ENCODE assay signal across 8 cellular contexts in genomic region chr9:136095028-136095494, GRCh38. TPM values are rescaled to one million over a fixed set of nuclear protein-coding genes. Genes with fewer than 3 reads are reported as not detected.
DNase-seq lines count a peak whose midpoint lies in the region; ATAC-seq and TF ChIP-seq lines count a peak whose summit lies in the region.

Gene NACC2 (minus strand): TSS chr9:136095289. CDS start chr9:136050521, 44,768 bp downstream.

- H2BK5ac ChIP-seq in H9 (ENCODE audit: insufficient read length, low read length), result no peak within 1 kb of the TSS

- peak; percentile 44 for ATAC-seq in T-helper 17 cell
- peak; percentile 39 for ATAC-seq in effector memory CD8-positive, alpha-beta T cell (replicated peaks)
- ATAC-seq in memory B cell (ENCODE audit: low read depth), result no peak

- no peaks in the 10 kb centered on the region; the same call in 1 of the 2 replicates for H3K79me2 ChIP-seq in H9 (ENCODE audit: insufficient read depth, low read length)

- H3K27me3 ChIP-seq in AG04450 (ENCODE audit: control insufficient read depth, insufficient read depth, low read length) (no peaks in the 10 kb centered on the region), H9 (ENCODE audit: insufficient read depth, low read length) (peaks cover 3% of the 10 kb centered on the region; the same call in 1 of the 2 replicates)

- H3K4me1 ChIP-seq in H9 (ENCODE audit: insufficient read depth, low read length), result no peaks in the 10 kb centered on the region

- peaks cover 6% of the 10 kb centered on the region for H4K20me1 ChIP-seq in H9 (ENCODE audit: control insufficient read depth, insufficient read depth, insufficient read length)

- peak within 1 kb of the TSS; percentile 73 for H3K4me3 ChIP-seq in AG04450 (ENCODE audit: low read depth, low read length)

- no peaks in the 10 kb centered on the region; the same call in 1 of the 2 replicates for H3K9me3 ChIP-seq in AG04450 (ENCODE audit: control insufficient read depth, insufficient read depth, low read length)
- no peaks in the 10 kb centered on the region for H3K9me3 ChIP-seq in H9 (ENCODE audit: control insufficient read depth, low read depth, low read length)
- H3K9me3 ChIP-seq in T-helper 17 cell (ENCODE audit: control insufficient read depth, low read length, poor library complexity, severe bottlenecking), result no peaks in the 10 kb centered on the region

- DNase-seq in AG04450 (ENCODE audit: low read depth, low spot score) (no peak), H9 (no peak), T-helper 17 cell (peak in 1 of 3 donors; percentile 33), memory B cell (ENCODE audit: low spot score in 2 of 2) (no peak), NCI-H2171 (lab: John Stamatoyannopoulos, UW) (no peak), globus pallidus (ENCODE audit: low spot score) (no peak)
- DNase-seq in effector memory CD8-positive, alpha-beta T cell, result no peak

- H3K14ac ChIP-seq in H9 (ENCODE audit: insufficient read depth, low read length), result peak within 1 kb of the TSS; percentile 1; the same call in 1 of the 2 replicates

- H3K4me2 ChIP-seq in H9 (ENCODE audit: insufficient read depth, insufficient read length, low read length), result peak within 1 kb of the TSS; percentile 55

- no peaks in the 10 kb centered on the region for H3K9me3 Mint-ChIP-seq in H9
- no peaks in the 10 kb centered on the region for H3K9me3 Mint-ChIP-seq in effector memory CD8-positive, alpha-beta T cell
- H3K9me3 Mint-ChIP-seq in memory B cell, result no peaks in the 10 kb centered on the region

- no peak within 1 kb of the TSS for H3K23ac ChIP-seq in H9 (ENCODE audit: insufficient read length, low read depth, low read length)

- H4K91ac ChIP-seq in H9 (ENCODE audit: insufficient read length, low read depth, low read length), result no peak within 1 kb of the TSS

- no peak within 1 kb of the TSS for H4K8ac ChIP-seq in H9 (replicated peaks; ENCODE audit: insufficient read length, low read depth, low read length)

- CTCF ChIA-PET in AG04450 (lab: Charles Lee), result interaction anchor here (0.9 kb wide), 1 partner anchor 127 kb away, joined by 3 read pairs; no protein-coding TSS in a partner anchor

- TF ChIP-seq CTCF in AG04450 (IDR thresholded peaks at IDR 0.05; ENCODE audit: low read depth, low read length), result no peak
- TF ChIP-seq CTCF in H9 (conservative IDR thresholded peaks at IDR 0.05), result no peak

- peaks cover 4% of the 10 kb centered on the region for H3K23me2 ChIP-seq in H9 (ENCODE audit: insufficient read length, low read depth, low read length, poor library complexity, severe bottlenecking)

- H3K9ac ChIP-seq in H9 (ENCODE audit: extremely low read depth, insufficient read length, low read length), result no peak within 1 kb of the TSS

- H3K27me3 Mint-ChIP-seq in H9 (ENCODE audit: low read depth), result peaks cover 42% of the 10 kb centered on the region
- H3K27me3 Mint-ChIP-seq in T-helper 17 cell, result peaks cover 8% of the 10 kb centered on the region
- H3K27me3 Mint-ChIP-seq in effector memory CD8-positive, alpha-beta T cell, result no peaks in the 10 kb centered on the region
- H3K27me3 Mint-ChIP-seq in memory B cell, result peaks cover 27% of the 10 kb centered on the region

- POLR2A ChIA-PET in AG04450 (lab: Yijun Ruan, JAX), result interaction anchor here (0.5 to 3.2 kb wide), 3 partner anchors 15 to 92 kb away, joined by 3 to 12 read pairs (median 5); no protein-coding TSS in a partner anchor

- no peak within 1 kb of the TSS for H2BK15ac ChIP-seq in H9 (ENCODE audit: low read depth, low read length)

- no peak within 1 kb of the TSS for H4K5ac ChIP-seq in H9 (ENCODE audit: insufficient read length, low read depth, low read length)

- H3K36me3 Mint-ChIP-seq in H9 (ENCODE audit: insufficient read depth in 1 of 3, low read depth in 3 of 3) (no peaks in the 10 kb centered on the region), T-helper 17 cell (ENCODE audit: low read depth) (no peaks in the 10 kb centered on the region), memory B cell (no peaks in the 10 kb centered on the region)
- peaks cover 3% of the 10 kb centered on the region for H3K36me3 Mint-ChIP-seq in effector memory CD8-positive, alpha-beta T cell (ENCODE audit: insufficient read depth)

- H3K27ac Mint-ChIP-seq in H9 (no peak within 1 kb of the TSS), T-helper 17 cell (no peak within 1 kb of the TSS), memory B cell (no peak within 1 kb of the TSS)
- peak within 1 kb of the TSS; percentile 75 to 77 for H3K27ac Mint-ChIP-seq in effector memory CD8-positive, alpha-beta T cell

- no peak within 1 kb of the TSS for H2BK12ac ChIP-seq in H9 (ENCODE audit: insufficient read length, low read depth, low read length)

- H3K4me3 Mint-ChIP-seq in H9 (peak within 1 kb of the TSS; percentile 60 to 77), T-helper 17 cell (peak within 1 kb of the TSS; percentile 88), memory B cell (peak within 1 kb of the TSS; percentile 71)
- peak within 1 kb of the TSS; percentile 80 to 81 for H3K4me3 Mint-ChIP-seq in effector memory CD8-positive, alpha-beta T cell

- no peak within 1 kb of the TSS for H3K18ac ChIP-seq in H9 (ENCODE audit: insufficient read length, low read depth, low read length)

- H3K56ac ChIP-seq in H9 (ENCODE audit: insufficient read length, low read depth, low read length), result no peak within 1 kb of the TSS

- H2AFZ ChIP-seq in H9 (ENCODE audit: low read length), result no peak within 1 kb of the TSS

- H3K4ac ChIP-seq in H9 (ENCODE audit: low read depth, low read length), result no peak within 1 kb of the TSS

- no peak within 1 kb of the TSS for H2BK20ac ChIP-seq in H9 (ENCODE audit: low read depth, low read length, poor library complexity, severe bottlenecking)

- H3K4me1 Mint-ChIP-seq in H9 (peaks cover 23 to 36% of the 10 kb centered on the region in 2 experiments), T-helper 17 cell (peaks cover 32% of the 10 kb centered on the region), memory B cell (peaks cover 9% of the 10 kb centered on the region)
- peaks cover 27 to 34% of the 10 kb centered on the region in 2 donors for H3K4me1 Mint-ChIP-seq in effector memory CD8-positive, alpha-beta T cell (ENCODE audit: low read depth in 2 of 2)

- no peak within 1 kb of the TSS for H2BK120ac ChIP-seq in H9 (ENCODE audit: low read depth, low read length, poor library complexity, severe bottlenecking)

- H3K79me1 ChIP-seq in H9 (ENCODE audit: insufficient read depth, low read depth, low read length, poor library complexity, severe bottlenecking), result no peaks in the 10 kb centered on the region

- H3T11ph ChIP-seq in H9 (ENCODE audit: low read length), result no peak within 1 kb of the TSS

- H2AK5ac ChIP-seq in H9 (ENCODE audit: insufficient read length, low read length), result no peak within 1 kb of the TSS

- H3K27ac ChIP-seq in AG04450 (ENCODE audit: low read depth, low read length) (peak within 1 kb of the TSS; percentile 39), H9 (ENCODE audit: insufficient read length, low read depth, low read length) (no peak within 1 kb of the TSS), temporal lobe (ENCODE audit: low read depth, low read length) (peak within 1 kb of the TSS; percentile 64)

- no CpG with 5 or more reads among the region's 78 CpGs for WGBS in H9 (ENCODE audit: extremely low coverage, insufficient read length, low lambda C conversion rate)

RNA-seq across cellular contexts. Expression of gene NACC2, which starts in this region (rescaled TPM):
- 11.7 and 12.2 TPM in 2 replicates for polyA plus RNA-seq in AG04450 (2011; rRNA removed)
- polyA minus RNA-seq in AG04450 (2011; rRNA and poly(A)+ RNA removed), result 12.9 and 14.1 TPM in 2 replicates
- 11.5 TPM in 2 replicates for total RNA-seq in H9 (2021)
- total RNA-seq in T-helper 17 cell, result 1 to 10 TPM; 5.8 to 5.9 TPM
- 3.9 TPM for total RNA-seq in temporal lobe

Comparison
In these comparisons a context has a peak if more than half of its experiments do, and no peak if none do; other contexts are left out.
1. H3K27ac Mint-ChIP-seq: peak in effector memory CD8-positive, alpha-beta T cell (2 of 2); none in H9 (0 of 3), T-helper 17 cell (single experiment) and memory B cell (single experiment).
2. Peak in every context shown above with its lines, with median percentiles within 50 percentile points of each other: H3K4me3 Mint-ChIP-seq.